ENCODE assay signal across 8 cellular contexts in the genomic region with DNA sequence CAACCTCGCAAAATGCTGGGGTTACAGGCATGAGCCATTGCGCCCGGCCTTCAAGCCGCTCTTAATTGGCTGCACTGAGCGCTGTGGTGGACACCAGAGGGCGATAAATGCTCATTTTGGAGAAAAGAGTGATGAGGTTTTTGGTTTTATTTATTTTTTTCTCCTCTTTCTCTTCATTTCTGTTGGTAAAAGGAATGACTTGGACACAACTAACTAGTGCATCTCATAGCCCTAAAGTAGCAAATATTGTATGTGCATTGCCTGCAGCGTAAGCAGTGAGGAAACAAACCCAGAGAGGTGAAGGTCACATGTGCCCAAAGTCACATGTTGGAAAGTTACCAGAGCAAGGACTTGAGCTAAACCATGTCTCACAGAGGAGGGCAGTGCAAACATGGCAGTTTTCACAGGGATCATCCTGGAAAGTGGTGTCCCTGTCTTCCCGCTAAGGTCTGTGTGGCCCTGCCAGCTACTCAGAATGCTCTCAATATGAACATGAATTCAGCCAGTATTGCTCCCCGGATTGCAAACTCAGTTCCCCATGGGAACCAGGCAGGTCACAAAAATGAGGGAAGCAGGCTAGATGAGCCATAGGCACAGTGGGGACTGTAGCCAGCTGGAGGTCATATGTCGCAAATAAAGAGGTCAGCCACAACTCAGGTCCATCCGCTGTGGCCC. TPM values are rescaled to one million over a fixed set of nuclear protein-coding genes. Genes with fewer than 3 reads are reported as not detected.
DNase-seq lines count a peak whose midpoint lies in the region; FAIRE-seq and TF ChIP-seq lines count a peak whose summit lies in the region.

No MANE protein-coding gene starts in this region.

- H3K27me3 Mint-ChIP-seq in IgD-negative memory B cell = peaks cover 1% of the 10 kb centered on the region

- H3K27ac Mint-ChIP-seq in IgD-negative memory B cell = peak overlapping the region; percentile 90 to 99 (median 93)

- peaks cover 0 to 5% (median 2%) of the 10 kb centered on the region in 3 donors for H3K9me3 Mint-ChIP-seq in IgD-negative memory B cell

- peaks cover 36 to 40% (median 37%) of the 10 kb centered on the region in 3 donors for H3K4me1 Mint-ChIP-seq in IgD-negative memory B cell

- peak; percentile 43 for DNase-seq in AG08395 (ENCODE audit: low spot score)
- no peak for DNase-seq in GM12891 (ENCODE audit: insufficient read length, low spot score)
- DNase-seq in T-helper 9 cell = peak; percentile 62
- DNase-seq in astrocyte of the hippocampus (ENCODE audit: low read depth, low spot score) = peak; percentile 70
- DNase-seq in stimulated activated CD4-positive, alpha-beta T cell treated with anti-CD3 and anti-CD28 coated beads, Interleukin-1b, Interleukin-23, amount 100 ng/mL, for 48 hours = peak; percentile 69
- DNase-seq in urothelium cell line (ENCODE audit: low spot score) = no peak

- no peak for TF ChIP-seq POLR2A in GM12891 (IDR thresholded peaks at IDR 0.05; ENCODE audit: low read depth, low read length)

- H3K36me3 Mint-ChIP-seq in IgD-negative memory B cell = no peaks in the 10 kb centered on the region

- FAIRE-seq in GM12891 (lab: Jason Lieb, UNC) (peak; percentile 93), islet of Langerhans (lab: Jason Lieb, UNC) (peak; percentile 62), urothelium cell line (lab: Jason Lieb, UNC) (no peak)

- H3K4me3 Mint-ChIP-seq in IgD-negative memory B cell = peak overlapping the region in 3 of 4 donors; percentile 56 to 82 (median 81)

TF ChIP-seq in GM12891, 5 proteins besides CTCF, POLR2A, EP300 and RAD21:
- TF ChIP-seq POU2F2 (IDR thresholded peaks at IDR 0.05; ENCODE audit: low read depth, low read length) = no peak
- TF ChIP-seq PAX5 (IDR thresholded peaks at IDR 0.05; ENCODE audit: insufficient read depth, low read length, severe bottlenecking) = no peak
- no peak for TF ChIP-seq SPI1 (IDR thresholded peaks at IDR 0.05; ENCODE audit: low read depth, low read length)
- no peak for TF ChIP-seq POLR2AphosphoS5 (IDR thresholded peaks at IDR 0.05; ENCODE audit: low read depth, low read length)
- TF ChIP-seq TAF1 (IDR thresholded peaks at IDR 0.05; ENCODE audit: low read depth, low read length) = no peak
TF ChIP-seq in GM12891: peak in this region for 0.

RNA-seq across cellular contexts. Expression of gene CD82, which starts 8.6 kb away (rescaled TPM):
- 127 TPM for polyA plus RNA-seq in GM12891 (2012; ENCODE audit: low read depth, missing spikeins)
- 544 TPM for polyA plus RNA-seq in IgD-negative memory B cell

Comparison
In these comparisons a context has a peak if more than half of its experiments do, and no peak if none do; other contexts are left out.
1. DNase-seq: peak in AG08395 (single experiment), T-helper 9 cell (single experiment), astrocyte of the hippocampus (single experiment) and stimulated activated CD4-positive, alpha-beta T cell treated with anti-CD3 and anti-CD28 coated beads, Interleukin-1b, Interleukin-23, amount 100 ng/mL, for 48 hours (single experiment); none in GM12891 (single experiment) and urothelium cell line (single experiment).